Comparison of ENCODE assay signal across 1 cellular context in the genomic region with DNA sequence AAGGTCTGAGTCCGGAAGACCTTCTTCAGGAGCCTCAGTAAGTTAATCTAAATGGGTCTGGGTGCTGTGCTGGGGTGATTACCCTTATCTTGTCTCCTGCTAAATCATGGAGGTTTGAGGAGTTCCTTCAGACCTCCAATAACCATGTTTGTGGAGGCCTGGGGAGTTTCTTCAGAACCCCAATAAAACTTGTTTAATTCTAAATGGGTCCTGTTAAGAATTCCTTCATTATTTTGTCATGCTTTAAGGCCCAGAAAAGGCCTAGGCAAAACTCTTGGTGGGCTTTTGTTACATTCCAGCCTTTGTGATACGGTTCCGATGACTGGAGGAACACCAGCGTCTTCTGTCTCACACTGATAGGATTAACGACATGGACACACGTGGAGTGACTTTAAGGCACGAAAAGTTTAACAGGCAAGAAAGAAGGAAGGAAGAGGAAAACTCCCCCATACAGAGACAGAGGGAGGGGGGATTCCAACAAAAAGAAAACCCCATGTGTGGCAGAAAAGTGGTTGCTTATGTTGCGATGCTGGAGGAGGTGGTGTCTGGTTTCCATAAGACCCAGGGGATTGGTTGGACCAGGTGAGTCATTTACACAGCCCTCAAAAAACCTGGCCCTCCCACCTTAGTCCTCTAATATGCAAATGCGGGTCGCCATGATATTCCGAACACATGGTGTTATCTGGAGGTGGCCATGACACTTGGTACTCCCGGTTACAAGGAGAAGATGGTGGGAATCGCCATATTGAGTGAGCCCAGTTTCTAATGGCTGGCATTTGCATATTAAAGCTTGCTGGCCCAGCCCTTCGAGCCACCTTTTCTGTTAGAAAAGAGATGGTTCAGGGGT.
A peak's percentile ranks its signal among the peaks of the same experiment; 100 is the strongest.
TF ChIP-seq lines count a peak whose summit lies in the region.

No MANE protein-coding gene starts in this region.

TF ChIP-seq in K562, 482 proteins besides CTCF, POLR2A, EP300 and RAD21 (continued from another document and continues in another):
- TF ChIP-seq, protein P1, sequence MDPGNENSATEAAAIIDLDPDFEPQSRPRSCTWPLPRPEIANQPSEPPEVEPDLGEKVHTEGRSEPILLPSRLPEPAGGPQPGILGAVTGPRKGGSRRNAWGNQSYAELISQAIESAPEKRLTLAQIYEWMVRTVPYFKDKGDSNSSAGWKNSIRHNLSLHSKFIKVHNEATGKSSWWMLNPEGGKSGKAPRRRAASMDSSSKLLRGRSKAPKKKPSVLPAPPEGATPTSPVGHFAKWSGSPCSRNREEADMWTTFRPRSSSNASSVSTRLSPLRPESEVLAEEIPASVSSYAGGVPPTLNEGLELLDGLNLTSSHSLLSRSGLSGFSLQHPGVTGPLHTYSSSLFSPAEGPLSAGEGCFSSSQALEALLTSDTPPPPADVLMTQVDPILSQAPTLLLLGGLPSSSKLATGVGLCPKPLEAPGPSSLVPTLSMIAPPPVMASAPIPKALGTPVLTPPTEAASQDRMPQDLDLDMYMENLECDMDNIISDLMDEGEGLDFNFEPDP (CRISPR knock-in tag; IDR thresholded peaks at IDR 0.05): no peak
- TF ChIP-seq, protein P2, sequence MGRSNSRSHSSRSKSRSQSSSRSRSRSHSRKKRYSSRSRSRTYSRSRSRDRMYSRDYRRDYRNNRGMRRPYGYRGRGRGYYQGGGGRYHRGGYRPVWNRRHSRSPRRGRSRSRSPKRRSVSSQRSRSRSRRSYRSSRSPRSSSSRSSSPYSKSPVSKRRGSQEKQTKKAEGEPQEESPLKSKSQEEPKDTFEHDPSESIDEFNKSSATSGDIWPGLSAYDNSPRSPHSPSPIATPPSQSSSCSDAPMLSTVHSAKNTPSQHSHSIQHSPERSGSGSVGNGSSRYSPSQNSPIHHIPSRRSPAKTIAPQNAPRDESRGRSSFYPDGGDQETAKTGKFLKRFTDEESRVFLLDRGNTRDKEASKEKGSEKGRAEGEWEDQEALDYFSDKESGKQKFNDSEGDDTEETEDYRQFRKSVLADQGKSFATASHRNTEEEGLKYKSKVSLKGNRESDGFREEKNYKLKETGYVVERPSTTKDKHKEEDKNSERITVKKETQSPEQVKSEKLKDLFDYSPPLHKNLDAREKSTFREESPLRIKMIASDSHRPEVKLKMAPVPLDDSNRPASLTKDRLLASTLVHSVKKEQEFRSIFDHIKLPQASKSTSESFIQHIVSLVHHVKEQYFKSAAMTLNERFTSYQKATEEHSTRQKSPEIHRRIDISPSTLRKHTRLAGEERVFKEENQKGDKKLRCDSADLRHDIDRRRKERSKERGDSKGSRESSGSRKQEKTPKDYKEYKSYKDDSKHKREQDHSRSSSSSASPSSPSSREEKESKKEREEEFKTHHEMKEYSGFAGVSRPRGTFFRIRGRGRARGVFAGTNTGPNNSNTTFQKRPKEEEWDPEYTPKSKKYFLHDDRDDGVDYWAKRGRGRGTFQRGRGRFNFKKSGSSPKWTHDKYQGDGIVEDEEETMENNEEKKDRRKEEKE (IDR thresholded peaks at IDR 0.05; ENCODE audit: borderline replicate concordance in 1 of 2, control insufficient read depth in 1 of 2, low read depth in 2 of 2, low read length in 1 of 2): no peak
- TF ChIP-seq POLR2B (IDR thresholded peaks at IDR 0.05; ENCODE audit: low read depth, partially characterized antibody) (peak; percentile 29), ETV6 (IDR thresholded peaks at IDR 0.05; ENCODE audit: borderline replicate concordance in 1 of 2, low read depth in 2 of 2, low read length in 1 of 2) (0 out of 4 replicates have a peak, but pooled peaks of 1 of the 2 experiments have one; percentile 15), ETV6 (CRISPR knock-in tag; IDR thresholded peaks at IDR 0.05; ENCODE audit: borderline replicate concordance) (no peak), NR2F6 (CRISPR knock-in tag; IDR thresholded peaks at IDR 0.05) (no peak), MECOM (CRISPR knock-in tag; IDR thresholded peaks at IDR 0.05) (peak; percentile 80), BRD9 (IDR thresholded peaks at IDR 0.05; ENCODE audit: low read depth, partially characterized antibody) (peak; percentile 89), SIN3B (IDR thresholded peaks at IDR 0.05; ENCODE audit: low read depth) (no peak), ZNF197 (CRISPR knock-in tag; IDR thresholded peaks at IDR 0.05; ENCODE audit: low read depth) (peak; percentile 74; the same call in 1 of the 2 replicates), NR2C1 (IDR thresholded peaks at IDR 0.05) (no peak), NR2C1 (tag; IDR thresholded peaks at IDR 0.05) (peak; percentile 60; the same call in 1 of the 2 replicates), TAF7 (tag; IDR thresholded peaks at IDR 0.05) (no peak), GTF2F1 (IDR thresholded peaks at IDR 0.05; ENCODE audit: low read depth, low read length) (no peak), SMARCC2 (IDR thresholded peaks at IDR 0.05; ENCODE audit: low read depth) (peak; percentile 64; the same call in 1 of the 2 replicates), KDM5B (IDR thresholded peaks at IDR 0.05; ENCODE audit: insufficient replicate concordance, low read depth, low read length) (no peak), ZEB2 (IDR thresholded peaks at IDR 0.05) (peak; percentile 26; the same call in 1 of the 2 replicates), FOXK2 (conservative IDR thresholded peaks at IDR 0.05 in 1 of 2, IDR thresholded peaks at IDR 0.05 in 1 of 2; ENCODE audit: low read depth in 2 of 2) (peak; percentile 55 to 62; a peak in 3 of 4 replicates), FOXJ3 (CRISPR knock-in tag; IDR thresholded peaks at IDR 0.05) (no peak), MCM7 (IDR thresholded peaks at IDR 0.05) (no peak), ZNF224 (CRISPR knock-in tag; IDR thresholded peaks at IDR 0.05) (no peak), TCFL5 (CRISPR knock-in tag; conservative IDR thresholded peaks at IDR 0.05) (0 out of 2 replicates have a peak, but pooled peaks have one; percentile 20), SMAD2 (IDR thresholded peaks at IDR 0.05; ENCODE audit: low read depth, low read length) (no peak), FOXA3 (CRISPR knock-in tag; conservative IDR thresholded peaks at IDR 0.05 in 1 of 2, IDR thresholded peaks at IDR 0.05 in 1 of 2) (no peak; a peak in 1 of 4 replicates)
- TF ChIP-seq, protein P3, sequence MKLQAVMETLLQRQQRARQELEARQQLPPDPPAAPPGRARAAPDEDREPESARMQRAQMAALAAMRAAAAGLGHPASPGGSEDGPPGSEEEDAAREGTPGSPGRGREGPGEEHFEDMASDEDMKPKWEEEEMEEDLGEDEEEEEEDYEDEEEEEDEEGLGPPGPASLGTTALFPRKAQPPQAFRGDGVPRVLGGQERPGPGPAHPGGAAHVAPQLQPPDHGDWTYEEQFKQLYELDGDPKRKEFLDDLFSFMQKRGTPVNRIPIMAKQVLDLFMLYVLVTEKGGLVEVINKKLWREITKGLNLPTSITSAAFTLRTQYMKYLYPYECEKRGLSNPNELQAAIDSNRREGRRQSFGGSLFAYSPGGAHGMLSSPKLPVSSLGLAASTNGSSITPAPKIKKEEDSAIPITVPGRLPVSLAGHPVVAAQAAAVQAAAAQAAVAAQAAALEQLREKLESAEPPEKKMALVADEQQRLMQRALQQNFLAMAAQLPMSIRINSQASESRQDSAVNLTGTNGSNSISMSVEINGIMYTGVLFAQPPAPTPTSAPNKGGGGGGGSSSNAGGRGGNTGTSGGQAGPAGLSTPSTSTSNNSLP (IDR thresholded peaks at IDR 0.05; ENCODE audit: borderline replicate concordance, low read depth, low read length): no peak
- TF ChIP-seq, protein P4, sequence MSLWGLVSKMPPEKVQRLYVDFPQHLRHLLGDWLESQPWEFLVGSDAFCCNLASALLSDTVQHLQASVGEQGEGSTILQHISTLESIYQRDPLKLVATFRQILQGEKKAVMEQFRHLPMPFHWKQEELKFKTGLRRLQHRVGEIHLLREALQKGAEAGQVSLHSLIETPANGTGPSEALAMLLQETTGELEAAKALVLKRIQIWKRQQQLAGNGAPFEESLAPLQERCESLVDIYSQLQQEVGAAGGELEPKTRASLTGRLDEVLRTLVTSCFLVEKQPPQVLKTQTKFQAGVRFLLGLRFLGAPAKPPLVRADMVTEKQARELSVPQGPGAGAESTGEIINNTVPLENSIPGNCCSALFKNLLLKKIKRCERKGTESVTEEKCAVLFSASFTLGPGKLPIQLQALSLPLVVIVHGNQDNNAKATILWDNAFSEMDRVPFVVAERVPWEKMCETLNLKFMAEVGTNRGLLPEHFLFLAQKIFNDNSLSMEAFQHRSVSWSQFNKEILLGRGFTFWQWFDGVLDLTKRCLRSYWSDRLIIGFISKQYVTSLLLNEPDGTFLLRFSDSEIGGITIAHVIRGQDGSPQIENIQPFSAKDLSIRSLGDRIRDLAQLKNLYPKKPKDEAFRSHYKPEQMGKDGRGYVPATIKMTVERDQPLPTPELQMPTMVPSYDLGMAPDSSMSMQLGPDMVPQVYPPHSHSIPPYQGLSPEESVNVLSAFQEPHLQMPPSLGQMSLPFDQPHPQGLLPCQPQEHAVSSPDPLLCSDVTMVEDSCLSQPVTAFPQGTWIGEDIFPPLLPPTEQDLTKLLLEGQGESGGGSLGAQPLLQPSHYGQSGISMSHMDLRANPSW (CRISPR knock-in tag; IDR thresholded peaks at IDR 0.05): no peak
- TF ChIP-seq, protein P5, sequence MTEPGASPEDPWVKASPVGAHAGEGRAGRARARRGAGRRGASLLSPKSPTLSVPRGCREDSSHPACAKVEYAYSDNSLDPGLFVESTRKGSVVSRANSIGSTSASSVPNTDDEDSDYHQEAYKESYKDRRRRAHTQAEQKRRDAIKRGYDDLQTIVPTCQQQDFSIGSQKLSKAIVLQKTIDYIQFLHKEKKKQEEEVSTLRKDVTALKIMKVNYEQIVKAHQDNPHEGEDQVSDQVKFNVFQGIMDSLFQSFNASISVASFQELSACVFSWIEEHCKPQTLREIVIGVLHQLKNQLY (CRISPR knock-in tag; conservative IDR thresholded peaks at IDR 0.05): no peak
- TF ChIP-seq, protein P6, sequence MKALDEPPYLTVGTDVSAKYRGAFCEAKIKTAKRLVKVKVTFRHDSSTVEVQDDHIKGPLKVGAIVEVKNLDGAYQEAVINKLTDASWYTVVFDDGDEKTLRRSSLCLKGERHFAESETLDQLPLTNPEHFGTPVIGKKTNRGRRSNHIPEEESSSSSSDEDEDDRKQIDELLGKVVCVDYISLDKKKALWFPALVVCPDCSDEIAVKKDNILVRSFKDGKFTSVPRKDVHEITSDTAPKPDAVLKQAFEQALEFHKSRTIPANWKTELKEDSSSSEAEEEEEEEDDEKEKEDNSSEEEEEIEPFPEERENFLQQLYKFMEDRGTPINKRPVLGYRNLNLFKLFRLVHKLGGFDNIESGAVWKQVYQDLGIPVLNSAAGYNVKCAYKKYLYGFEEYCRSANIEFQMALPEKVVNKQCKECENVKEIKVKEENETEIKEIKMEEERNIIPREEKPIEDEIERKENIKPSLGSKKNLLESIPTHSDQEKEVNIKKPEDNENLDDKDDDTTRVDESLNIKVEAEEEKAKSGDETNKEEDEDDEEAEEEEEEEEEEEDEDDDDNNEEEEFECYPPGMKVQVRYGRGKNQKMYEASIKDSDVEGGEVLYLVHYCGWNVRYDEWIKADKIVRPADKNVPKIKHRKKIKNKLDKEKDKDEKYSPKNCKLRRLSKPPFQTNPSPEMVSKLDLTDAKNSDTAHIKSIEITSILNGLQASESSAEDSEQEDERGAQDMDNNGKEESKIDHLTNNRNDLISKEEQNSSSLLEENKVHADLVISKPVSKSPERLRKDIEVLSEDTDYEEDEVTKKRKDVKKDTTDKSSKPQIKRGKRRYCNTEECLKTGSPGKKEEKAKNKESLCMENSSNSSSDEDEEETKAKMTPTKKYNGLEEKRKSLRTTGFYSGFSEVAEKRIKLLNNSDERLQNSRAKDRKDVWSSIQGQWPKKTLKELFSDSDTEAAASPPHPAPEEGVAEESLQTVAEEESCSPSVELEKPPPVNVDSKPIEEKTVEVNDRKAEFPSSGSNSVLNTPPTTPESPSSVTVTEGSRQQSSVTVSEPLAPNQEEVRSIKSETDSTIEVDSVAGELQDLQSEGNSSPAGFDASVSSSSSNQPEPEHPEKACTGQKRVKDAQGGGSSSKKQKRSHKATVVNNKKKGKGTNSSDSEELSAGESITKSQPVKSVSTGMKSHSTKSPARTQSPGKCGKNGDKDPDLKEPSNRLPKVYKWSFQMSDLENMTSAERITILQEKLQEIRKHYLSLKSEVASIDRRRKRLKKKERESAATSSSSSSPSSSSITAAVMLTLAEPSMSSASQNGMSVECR (CRISPR knock-in tag; IDR thresholded peaks at IDR 0.05): no peak
- TF ChIP-seq, protein P7, sequence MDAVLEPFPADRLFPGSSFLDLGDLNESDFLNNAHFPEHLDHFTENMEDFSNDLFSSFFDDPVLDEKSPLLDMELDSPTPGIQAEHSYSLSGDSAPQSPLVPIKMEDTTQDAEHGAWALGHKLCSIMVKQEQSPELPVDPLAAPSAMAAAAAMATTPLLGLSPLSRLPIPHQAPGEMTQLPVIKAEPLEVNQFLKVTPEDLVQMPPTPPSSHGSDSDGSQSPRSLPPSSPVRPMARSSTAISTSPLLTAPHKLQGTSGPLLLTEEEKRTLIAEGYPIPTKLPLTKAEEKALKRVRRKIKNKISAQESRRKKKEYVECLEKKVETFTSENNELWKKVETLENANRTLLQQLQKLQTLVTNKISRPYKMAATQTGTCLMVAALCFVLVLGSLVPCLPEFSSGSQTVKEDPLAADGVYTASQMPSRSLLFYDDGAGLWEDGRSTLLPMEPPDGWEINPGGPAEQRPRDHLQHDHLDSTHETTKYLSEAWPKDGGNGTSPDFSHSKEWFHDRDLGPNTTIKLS (IDR thresholded peaks at IDR 0.05; ENCODE audit: borderline replicate concordance, low read depth): peak; percentile 31; the same call in 1 of the 2 replicates
- TF ChIP-seq, protein P8, sequence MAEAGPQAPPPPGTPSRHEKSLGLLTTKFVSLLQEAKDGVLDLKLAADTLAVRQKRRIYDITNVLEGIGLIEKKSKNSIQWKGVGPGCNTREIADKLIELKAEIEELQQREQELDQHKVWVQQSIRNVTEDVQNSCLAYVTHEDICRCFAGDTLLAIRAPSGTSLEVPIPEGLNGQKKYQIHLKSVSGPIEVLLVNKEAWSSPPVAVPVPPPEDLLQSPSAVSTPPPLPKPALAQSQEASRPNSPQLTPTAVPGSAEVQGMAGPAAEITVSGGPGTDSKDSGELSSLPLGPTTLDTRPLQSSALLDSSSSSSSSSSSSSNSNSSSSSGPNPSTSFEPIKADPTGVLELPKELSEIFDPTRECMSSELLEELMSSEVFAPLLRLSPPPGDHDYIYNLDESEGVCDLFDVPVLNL (CRISPR knock-in tag; IDR thresholded peaks at IDR 0.05; ENCODE audit: low read depth): no peak
- TF ChIP-seq, protein P9, sequence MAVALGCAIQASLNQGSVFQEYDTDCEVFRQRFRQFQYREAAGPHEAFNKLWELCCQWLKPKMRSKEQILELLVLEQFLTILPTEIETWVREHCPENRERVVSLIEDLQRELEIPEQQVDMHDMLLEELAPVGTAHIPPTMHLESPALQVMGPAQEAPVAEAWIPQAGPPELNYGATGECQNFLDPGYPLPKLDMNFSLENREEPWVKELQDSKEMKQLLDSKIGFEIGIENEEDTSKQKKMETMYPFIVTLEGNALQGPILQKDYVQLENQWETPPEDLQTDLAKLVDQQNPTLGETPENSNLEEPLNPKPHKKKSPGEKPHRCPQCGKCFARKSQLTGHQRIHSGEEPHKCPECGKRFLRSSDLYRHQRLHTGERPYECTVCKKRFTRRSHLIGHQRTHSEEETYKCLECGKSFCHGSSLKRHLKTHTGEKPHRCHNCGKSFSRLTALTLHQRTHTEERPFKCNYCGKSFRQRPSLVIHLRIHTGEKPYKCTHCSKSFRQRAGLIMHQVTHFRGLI (CRISPR knock-in tag; IDR thresholded peaks at IDR 0.05): 0 out of 2 replicates have a peak, but pooled peaks have one; percentile 23
- TF ChIP-seq, protein P10, sequence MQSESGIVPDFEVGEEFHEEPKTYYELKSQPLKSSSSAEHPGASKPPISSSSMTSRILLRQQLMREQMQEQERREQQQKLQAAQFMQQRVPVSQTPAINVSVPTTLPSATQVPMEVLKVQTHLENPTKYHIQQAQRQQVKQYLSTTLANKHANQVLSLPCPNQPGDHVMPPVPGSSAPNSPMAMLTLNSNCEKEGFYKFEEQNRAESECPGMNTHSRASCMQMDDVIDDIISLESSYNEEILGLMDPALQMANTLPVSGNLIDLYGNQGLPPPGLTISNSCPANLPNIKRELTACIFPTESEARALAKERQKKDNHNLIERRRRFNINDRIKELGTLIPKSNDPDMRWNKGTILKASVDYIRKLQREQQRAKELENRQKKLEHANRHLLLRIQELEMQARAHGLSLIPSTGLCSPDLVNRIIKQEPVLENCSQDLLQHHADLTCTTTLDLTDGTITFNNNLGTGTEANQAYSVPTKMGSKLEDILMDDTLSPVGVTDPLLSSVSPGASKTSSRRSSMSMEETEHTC (IDR thresholded peaks at IDR 0.05): no peak
